Comparison of ENCODE assay signal across 34 cellular contexts in the genomic region with DNA sequence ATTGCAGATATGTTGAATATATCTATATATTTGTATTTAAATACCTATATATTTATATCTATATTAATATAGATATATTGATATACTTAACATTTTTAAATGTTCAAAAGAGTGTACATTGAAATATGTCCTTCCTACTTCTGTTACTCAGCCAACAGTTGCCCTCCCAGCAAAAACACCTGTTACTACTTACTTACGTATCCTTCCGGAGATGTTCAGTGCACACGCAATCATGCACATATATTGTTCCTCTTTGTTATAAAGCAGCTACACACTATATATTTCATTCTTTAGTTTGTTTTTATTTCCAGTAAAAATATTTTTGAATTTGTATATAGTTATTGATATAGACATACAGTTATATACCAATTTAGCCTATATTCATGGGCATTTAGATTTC.
"Had no signal": no experiment of that assay in that cellular context is flagged by ENCODE, and none has a peak within 500 bp of the region (broad histone marks: within the 10 kb centered on the region; RNA-seq: fewer than 3 reads in every experiment).

No MANE protein-coding gene starts in this region.

- H3K4me3 ChIP-seq: MG63 had no signal

- DNase-seq: Karpas-422, Kasumi-1, MG63, MM.1S, MV-4-11, NCI-H1048, NCI-H1092, NCI-H1092 treated with DMSO at 0.1 percent for 48 hours, NCI-H1105, NCI-H1105 treated with DMSO at 0.1 percent for 48 hours, NCI-H1417, NCI-H1417 treated with DMSO at 0.1 percent for 48 hours, NCI-H1436, NCI-H1436 treated with DMSO at 0.1 percent for 48 hours, NCI-H146, NCI-H1694, NCI-H1694 treated with DMSO at 0.1 percent for 48 hours, NCI-H187, NCI-H187 treated with DMSO at 0.1 percent for 48 hours, NCI-H1930, NCI-H2029, NCI-H2029 treated with DMSO at 0.1 percent for 48 hours, NCI-H2081, NCI-H2081 treated with DMSO at 0.1 percent for 48 hours, NCI-H2107, NCI-H2171, NCI-H2171 treated with DMSO at 0.1 percent for 48 hours, NCI-H2227 treated with DMSO at 0.1 percent for 48 hours, NCI-H226, NCI-H345, NCI-H446, NCI-H446 treated with DMSO at 0.1 percent for 48 hours, NCI-H510A, NCI-H510A treated with DMSO at 0.1 percent for 48 hours had no signal

- H3K36me3 ChIP-seq: MG63 had no signal

- H3K9me3 ChIP-seq: MG63 had no signal

- H3K27me3 ChIP-seq: MG63 had no signal
